1 cellular context compared by ENCODE assay signal in genomic region chr2:68062680-68063387, GRCh38.
A peak's percentile ranks its signal among the peaks of the same experiment; 100 is the strongest.
TF ChIP-seq lines count a peak whose summit lies in the region.

Gene C1D (minus strand): TSS chr2:68063004. CDS start chr2:68047310, 15,694 bp downstream.

TF ChIP-seq in K562, 482 proteins besides CTCF, POLR2A, EP300 and RAD21 (continued from another document and continues in another):
- TF ChIP-seq HMBOX1 (IDR thresholded peaks at IDR 0.05): no peak
- no peak for TF ChIP-seq RUNX1 (IDR thresholded peaks at IDR 0.05; ENCODE audit: low read depth)
- TF ChIP-seq PBX2 (CRISPR knock-in tag; IDR thresholded peaks at IDR 0.05; ENCODE audit: low read depth): no peak
- no peak for TF ChIP-seq PBX2 (tag; conservative IDR thresholded peaks at IDR 0.05; ENCODE audit: low read depth)
- no peak for TF ChIP-seq ZNF707 (CRISPR knock-in tag; conservative IDR thresholded peaks at IDR 0.05)
- TF ChIP-seq MTA3 (IDR thresholded peaks at IDR 0.05; ENCODE audit: borderline replicate concordance): peak; percentile 41; the same call in 1 of the 2 replicates
- TF ChIP-seq ZNF436 (CRISPR knock-in tag; IDR thresholded peaks at IDR 0.05): no peak
- peak; percentile 59 for TF ChIP-seq KAT8 (IDR thresholded peaks at IDR 0.05; ENCODE audit: low read depth)
- TF ChIP-seq DIDO1 (tag; IDR thresholded peaks at IDR 0.05; ENCODE audit: low read depth): peak; percentile 93
- TF ChIP-seq HNRNPLL (IDR thresholded peaks at IDR 0.05; ENCODE audit: low read depth, low read length, poor library complexity, severe bottlenecking): no peak
- TF ChIP-seq NR3C1 (CRISPR knock-in tag; IDR thresholded peaks at IDR 0.05): no peak
- no peak for TF ChIP-seq FOXA3 (CRISPR knock-in tag; conservative IDR thresholded peaks at IDR 0.05 in 1 of 2, IDR thresholded peaks at IDR 0.05 in 1 of 2)
- TF ChIP-seq CAMTA2 (CRISPR knock-in tag; conservative IDR thresholded peaks at IDR 0.05): no peak
- TF ChIP-seq KLF16 (IDR thresholded peaks at IDR 0.05): no peak
- peak; percentile 84 for TF ChIP-seq ZFX (CRISPR knock-in tag; IDR thresholded peaks at IDR 0.05)
- TF ChIP-seq TEAD4 (IDR thresholded peaks at IDR 0.05; ENCODE audit: low read length): peak; percentile 42
- no peak for TF ChIP-seq TEAD4 (CRISPR knock-in tag; IDR thresholded peaks at IDR 0.05; ENCODE audit: borderline replicate concordance)
- TF ChIP-seq ESRRB (CRISPR knock-in tag; IDR thresholded peaks at IDR 0.05; ENCODE audit: borderline replicate concordance): no peak
- TF ChIP-seq EP400 (IDR thresholded peaks at IDR 0.05): peak; percentile 85
- no peak for TF ChIP-seq ZNF282 (CRISPR knock-in tag; IDR thresholded peaks at IDR 0.05)
- 0 out of 2 replicates have a peak, but pooled peaks have one; percentile 8 for TF ChIP-seq MEF2A (IDR thresholded peaks at IDR 0.05; ENCODE audit: control insufficient read depth, low read depth, low read length)
- TF ChIP-seq POLR2G (IDR thresholded peaks at IDR 0.05; ENCODE audit: low read depth, low read length): peak; percentile 82
- TF ChIP-seq CHD2 (IDR thresholded peaks at IDR 0.05; ENCODE audit: low read depth, low read length): no peak; the same call in 1 of the 2 replicates
- no peak for TF ChIP-seq THRA (IDR thresholded peaks at IDR 0.05)
- TF ChIP-seq ZNF77 (CRISPR knock-in tag; IDR thresholded peaks at IDR 0.05): no peak
- no peak for TF ChIP-seq ZFP36 (IDR thresholded peaks at IDR 0.05; ENCODE audit: low read depth, low read length, partially characterized antibody)
- TF ChIP-seq PCBP1 (IDR thresholded peaks at IDR 0.05; ENCODE audit: low read depth, low read length, poor library complexity, severe bottlenecking): no peak
- TF ChIP-seq BRD9 (IDR thresholded peaks at IDR 0.05; ENCODE audit: low read depth, partially characterized antibody): no peak
- TF ChIP-seq CHAMP1 (IDR thresholded peaks at IDR 0.05): no peak
- TF ChIP-seq VEZF1 (CRISPR knock-in tag; IDR thresholded peaks at IDR 0.05): peak; percentile 78
- peak; percentile 65; the same call in 1 of the 2 replicates for TF ChIP-seq FOXJ2 (tag; IDR thresholded peaks at IDR 0.05)
- TF ChIP-seq KDM1A (IDR thresholded peaks at IDR 0.05): no peak
- TF ChIP-seq MEF2D (tag; conservative IDR thresholded peaks at IDR 0.05; ENCODE audit: low read depth): no peak
- no peak for TF ChIP-seq TEAD2 (tag; IDR thresholded peaks at IDR 0.05)
- no peak for TF ChIP-seq CC2D1A (IDR thresholded peaks at IDR 0.05)
- peak; percentile 88 for TF ChIP-seq ATF7 (IDR thresholded peaks at IDR 0.05)
- TF ChIP-seq ZNF124 (CRISPR knock-in tag; IDR thresholded peaks at IDR 0.05): no peak
- TF ChIP-seq JUNB (CRISPR knock-in tag; conservative IDR thresholded peaks at IDR 0.05): no peak
- TF ChIP-seq JUND (IDR thresholded peaks at IDR 0.05; ENCODE audit: borderline replicate concordance, low read depth, low read length): peak; percentile 77
- peak; percentile 47; the same call in 2 of the 3 replicates for TF ChIP-seq JUND (tag; IDR thresholded peaks at IDR 0.05; ENCODE audit: borderline replicate concordance, low read depth, low read length)
- TF ChIP-seq CBX3 (IDR thresholded peaks at IDR 0.05; ENCODE audit: borderline replicate concordance in 1 of 2, low read length in 2 of 2): no peak
- peak; percentile 98 for TF ChIP-seq C11orf30 (IDR thresholded peaks at IDR 0.05; ENCODE audit: low read depth)
- TF ChIP-seq ARID4B (CRISPR knock-in tag; IDR thresholded peaks at IDR 0.05): no peak
- TF ChIP-seq ZNF655 (CRISPR knock-in tag; IDR thresholded peaks at IDR 0.05): no peak
- TF ChIP-seq ZNF12 (CRISPR knock-in tag; IDR thresholded peaks at IDR 0.05): no peak
- 0 out of 2 replicates have a peak, but pooled peaks have one; percentile 18 for TF ChIP-seq MAX (CRISPR knock-in tag; IDR thresholded peaks at IDR 0.05)
- TF ChIP-seq GTF2E2 (tag; IDR thresholded peaks at IDR 0.05): peak; percentile 10; the same call in 1 of the 2 replicates
- no peak for TF ChIP-seq YBX1 (IDR thresholded peaks at IDR 0.05)
- no peak for TF ChIP-seq HBP1 (CRISPR knock-in tag; IDR thresholded peaks at IDR 0.05)
- TF ChIP-seq ZNF395 (CRISPR knock-in tag; IDR thresholded peaks at IDR 0.05): no peak
